9 cellular contexts compared by ENCODE assay signal in genomic region chr4:145218251-145218650, GRCh38. TPM values are rescaled to one million over a fixed set of nuclear protein-coding genes. Genes with fewer than 3 reads are reported as not detected.
A peak's percentile ranks its signal among the peaks of the same experiment; 100 is the strongest.
DNase-seq lines count a peak whose midpoint lies in the region; ATAC-seq, FAIRE-seq and TF ChIP-seq lines count a peak whose summit lies in the region.
"Had no signal": no experiment of that assay in that cellular context is flagged by ENCODE, and none has a peak within 500 bp of the region (broad histone marks: within the 10 kb centered on the region; RNA-seq: fewer than 3 reads in every experiment).

No MANE protein-coding gene starts in this region.

- H3K9me3 ChIP-seq in SJCRH30 (replicated peaks) (no peaks in the 10 kb centered on the region), spleen (peaks cover 0 to 2% (median 0%) of the 10 kb centered on the region in 8 donors)

- no peak for TF ChIP-seq CTCF in spleen (IDR thresholded peaks at IDR 0.05 in 8 of 11, conservative IDR thresholded peaks at IDR 0.05 in 3 of 11)

- DNase-seq in GM12891 (ENCODE audit: insufficient read length, low spot score), result peak; percentile 7
- peak; percentile 15 to 39 for DNase-seq in SJCRH30
- DNase-seq in spleen, result no peak
- no peak for DNase-seq in NCI-H510A treated with DMSO at 0.1 percent for 48 hours (lab: John Stamatoyannopoulos, UW)
- no peak for DNase-seq in NCI-H146 (lab: John Stamatoyannopoulos, UW)
- no peak for DNase-seq in stimulated activated CD4-positive, alpha-beta T cell treated with anti-CD3 and anti-CD28 coated beads, Interleukin-1b, Interleukin-23, amount 100 ng/mL, for 48 hours
- DNase-seq: activated CD8-positive, alpha-beta memory T cell treated with anti-CD3 and anti-CD28 coated beads for 24 hours had no signal

- ATAC-seq in GM19463 (IDR thresholded peaks at IDR 0.05; ENCODE audit: unreplicated experiment) (peak; percentile 88), HG03039 (IDR thresholded peaks at IDR 0.05; ENCODE audit: unreplicated experiment) (peak; percentile 82)

- 42 to 60% (median 55%) methylated on average over 3 of the region's 3 CpGs for WGBS in spleen, 5 donors

- TF ChIP-seq POLR2A in GM12891 (IDR thresholded peaks at IDR 0.05; ENCODE audit: low read depth, low read length) (no peak), spleen (IDR thresholded peaks at IDR 0.05) (no peak)

- intact Hi-C loops in spleen (cut with DNase I; ENCODE audit: low total_unique reads), result no loop called here

- H3K27me3 ChIP-seq in SJCRH30 (no peaks in the 10 kb centered on the region), spleen (replicated peaks in 1 of 7) (no peaks in the 10 kb centered on the region)

- H3K4me3 ChIP-seq in SJCRH30 (no peak overlapping the region), spleen (no peak overlapping the region)

- H3K27ac ChIP-seq in SJCRH30, result no peak overlapping the region
- peak overlapping the region in 3 of 8 donors; percentile 4 to 28 (median 23) for H3K27ac ChIP-seq in spleen

- H3K36me3 ChIP-seq in SJCRH30 (no peaks in the 10 kb centered on the region), spleen (no peaks in the 10 kb centered on the region)

- no peaks in the 10 kb centered on the region for H3K4me1 ChIP-seq in SJCRH30
- peaks cover 0 to 18% (median 3%) of the 10 kb centered on the region in 6 donors for H3K4me1 ChIP-seq in spleen

- FAIRE-seq in GM12891 (lab: Jason Lieb, UNC), result peak; percentile 78

TF ChIP-seq in GM12891, 5 proteins besides CTCF, POLR2A, EP300 and RAD21:
- TF ChIP-seq POU2F2 (IDR thresholded peaks at IDR 0.05; ENCODE audit: low read depth, low read length), result peak; percentile 88; the same call in 1 of the 2 replicates
- TF ChIP-seq PAX5 (IDR thresholded peaks at IDR 0.05; ENCODE audit: insufficient read depth, low read length, severe bottlenecking), result no peak

RNA-seq across cellular contexts. Expression of gene OTUD4, which starts 37.9 kb away (rescaled TPM):
- 6.3 TPM for polyA plus RNA-seq in GM12891 (2012; ENCODE audit: low read depth, missing spikeins)
- total RNA-seq in SJCRH30 (2014; rRNA removed; shearing (Covaris generic)), result 23.8 and 30.8 TPM in 2 replicates
- total RNA-seq in spleen, result 10 to 100 TPM; 33.3 to 53.0 (median 46.5) TPM
- polyA plus RNA-seq in spleen, result 10 to 100 TPM in 1 of 3 donors, 1 to 10 TPM in 2; 8.1 to 12.7 (median 8.5) TPM

Comparison
In these comparisons a context has a peak if more than half of its experiments do, and no peak if none do; other contexts are left out.
1. DNase-seq: peak in GM12891 (single experiment) and SJCRH30 (2 of 2); none in spleen (single experiment), NCI-H510A treated with DMSO at 0.1 percent for 48 hours (single experiment), NCI-H146 (single experiment) and stimulated activated CD4-positive, alpha-beta T cell treated with anti-CD3 and anti-CD28 coated beads, Interleukin-1b, Interleukin-23, amount 100 ng/mL, for 48 hours (single experiment).